9 cellular contexts compared by ENCODE assay signal in the genomic region with DNA sequence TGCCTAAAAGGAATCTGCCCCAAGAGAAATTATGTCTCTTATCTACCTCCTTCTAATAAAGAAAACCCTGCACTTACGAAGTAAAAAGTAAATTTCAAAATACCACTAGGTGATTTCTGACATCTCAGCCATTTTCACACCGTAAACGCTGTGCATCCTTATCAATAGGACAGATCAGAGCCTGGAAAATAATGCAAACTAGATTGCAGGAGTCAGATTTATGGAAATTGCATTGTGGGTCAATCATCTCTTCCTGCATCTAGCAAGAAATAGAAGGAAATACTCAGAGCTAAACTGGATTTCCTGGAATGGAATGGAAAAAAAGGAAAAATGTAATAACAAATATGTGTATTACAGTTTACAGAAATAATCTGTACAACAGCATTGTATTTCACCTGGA.
"Had no signal": no experiment of that assay in that cellular context is flagged by ENCODE, and none has a peak within 500 bp of the region (broad histone marks: within the 10 kb centered on the region; RNA-seq: fewer than 3 reads in every experiment).

No MANE protein-coding gene starts in this region.

- DNase-seq: GM23248, GOT3, H7, H9, HCEC 1CT, HFFc6 had no signal

- H3K36me3 ChIP-seq: HAP-1 had no signal

- H3K9ac ChIP-seq: GM23248 had no signal

- H3K4me3 ChIP-seq: GM23248, GM23338, HAP-1 had no signal

- H3K27ac ChIP-seq: GM23248 had no signal

- H3K4me2 ChIP-seq: GM23338 had no signal

- ATAC-seq: GM23338, HCT116 had no signal

- H2AFZ ChIP-seq: GM23248 had no signal

- H3K4me1 ChIP-seq: HAP-1 had no signal

- H3K9me3 ChIP-seq: HAP-1 had no signal
